8 cellular contexts compared by ENCODE assay signal in the genomic region with DNA sequence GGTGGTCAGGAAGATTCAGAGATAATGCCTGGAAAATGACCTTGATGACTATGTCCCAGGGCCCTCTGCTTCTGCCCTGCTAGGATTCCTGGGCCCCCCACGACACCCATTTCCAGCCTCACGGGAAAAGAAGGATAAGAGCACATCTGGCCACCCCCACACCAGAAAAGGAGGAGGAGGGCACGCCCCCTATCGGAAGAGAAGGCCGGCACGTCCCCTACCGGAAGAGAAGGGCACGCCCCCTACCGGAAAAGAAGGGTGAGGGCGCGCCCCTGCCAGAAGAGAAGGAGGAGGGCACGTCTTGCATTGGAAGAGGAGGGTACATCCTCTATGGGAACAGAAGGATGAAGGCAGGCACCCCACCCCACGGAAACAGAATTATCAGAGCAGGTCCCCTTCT.
DNase-seq lines count a peak whose midpoint lies in the region; ATAC-seq and TF ChIP-seq lines count a peak whose summit lies in the region.

No MANE protein-coding gene starts in this region.

- H3K27me3 ChIP-seq in ascending aorta: no peaks in the 10 kb centered on the region

- peak overlapping the region; percentile 35 for H3K27ac Mint-ChIP-seq in T-helper 17 cell
- no peak overlapping the region for H3K27ac Mint-ChIP-seq in memory B cell
- H3K27ac Mint-ChIP-seq in stimulated activated naive CD8-positive, alpha-beta T cell treated with anti-CD3 and anti-CD28 coated beads, Interleukin-15, amount 100 ng/mL, for 72 hours: peak overlapping the region; percentile 36 to 94

- H3K36me3 Mint-ChIP-seq in T-helper 17 cell (ENCODE audit: low read depth) (peaks cover 7% of the 10 kb centered on the region), memory B cell (peaks cover 8% of the 10 kb centered on the region)

- H3K4me3 ChIP-seq in ascending aorta: no peak overlapping the region

- H3K9me3 Mint-ChIP-seq in memory B cell: peaks cover 7% of the 10 kb centered on the region
- H3K9me3 Mint-ChIP-seq in stimulated activated naive CD8-positive, alpha-beta T cell treated with anti-CD3 and anti-CD28 coated beads, Interleukin-15, amount 100 ng/mL, for 72 hours: peaks cover 5 to 10% of the 10 kb centered on the region in 2 donors

- peaks cover 0 to 5% of the 10 kb centered on the region in 2 donors for H3K4me1 ChIP-seq in ascending aorta

- POLR2A ChIA-PET in HEK293T (lab: Yijun Ruan, JAX): no interaction called here

- H3K27ac ChIP-seq in ascending aorta: no peak overlapping the region

- peak; percentile 86 for ATAC-seq in T-helper 17 cell
- peak; percentile 65 for ATAC-seq in memory B cell (ENCODE audit: low read depth)
- ATAC-seq in stimulated activated naive CD8-positive, alpha-beta T cell treated with anti-CD3 and anti-CD28 coated beads, Interleukin-15, amount 100 ng/mL, for 72 hours: peak; percentile 87
- no peak for ATAC-seq in GM19328 (IDR thresholded peaks at IDR 0.05; ENCODE audit: unreplicated experiment)

- DNase-seq in AG08395 (ENCODE audit: low spot score) (peak; percentile 58), HEK293T (ENCODE audit: extremely low spot score) (peak; percentile 83), T-helper 17 cell (peak in 2 of 3 donors; percentile 32 to 52), ascending aorta (ENCODE audit: low spot score in 2 of 2) (peak in 1 of 2 donors; percentile 76), memory B cell (ENCODE audit: low spot score in 2 of 2) (peak; percentile 32 to 57), COR-L47 (lab: John Stamatoyannopoulos, UW) (no peak)
- DNase-seq in stimulated activated naive CD8-positive, alpha-beta T cell treated with anti-CD3 and anti-CD28 coated beads, Interleukin-15, amount 100 ng/mL, for 72 hours: peak; percentile 69 to 76

- intact Hi-C loops in ascending aorta (cut with DNase I): no loop called here

- H3K36me3 ChIP-seq in ascending aorta: no peaks in the 10 kb centered on the region

- H3K4me3 Mint-ChIP-seq in T-helper 17 cell: peak overlapping the region; percentile 57
- peak overlapping the region; percentile 43 for H3K4me3 Mint-ChIP-seq in memory B cell
- H3K4me3 Mint-ChIP-seq in stimulated activated naive CD8-positive, alpha-beta T cell treated with anti-CD3 and anti-CD28 coated beads, Interleukin-15, amount 100 ng/mL, for 72 hours: peak overlapping the region; percentile 51 to 79

- TF ChIP-seq CTCF in ascending aorta (IDR thresholded peaks at IDR 0.05): peak in 2 of 3 experiments; percentile 27 to 43

- H3K9me3 ChIP-seq in T-helper 17 cell (ENCODE audit: control insufficient read depth, low read length, poor library complexity, severe bottlenecking) (no peaks in the 10 kb centered on the region), ascending aorta (no peaks in the 10 kb centered on the region)

- H3K4me1 Mint-ChIP-seq in T-helper 17 cell (peaks cover 18% of the 10 kb centered on the region), memory B cell (peaks cover 15% of the 10 kb centered on the region)
- peaks cover 15% of the 10 kb centered on the region for H3K4me1 Mint-ChIP-seq in stimulated activated naive CD8-positive, alpha-beta T cell treated with anti-CD3 and anti-CD28 coated beads, Interleukin-15, amount 100 ng/mL, for 72 hours

- H3K27me3 Mint-ChIP-seq in T-helper 17 cell (peaks cover 6% of the 10 kb centered on the region), memory B cell (peaks cover 7% of the 10 kb centered on the region)
- no peaks in the 10 kb centered on the region for H3K27me3 Mint-ChIP-seq in stimulated activated naive CD8-positive, alpha-beta T cell treated with anti-CD3 and anti-CD28 coated beads, Interleukin-15, amount 100 ng/mL, for 72 hours

- CTCF ChIA-PET in HEK293T (lab: Yijun Ruan, JAX): no interaction called here

TF ChIP-seq in HEK293T, 16 proteins besides CTCF, POLR2A, EP300 and RAD21:
- no peak for TF ChIP-seq FOXM1 (IDR thresholded peaks at IDR 0.05; ENCODE audit: borderline replicate concordance)
- TF ChIP-seq TARDBP (IDR thresholded peaks at IDR 0.05): no peak
- TF ChIP-seq L3MBTL2 (conservative IDR thresholded peaks at IDR 0.05): no peak
- no peak for TF ChIP-seq CTBP1 (IDR thresholded peaks at IDR 0.05; ENCODE audit: borderline replicate concordance)
- TF ChIP-seq, protein P1, sequence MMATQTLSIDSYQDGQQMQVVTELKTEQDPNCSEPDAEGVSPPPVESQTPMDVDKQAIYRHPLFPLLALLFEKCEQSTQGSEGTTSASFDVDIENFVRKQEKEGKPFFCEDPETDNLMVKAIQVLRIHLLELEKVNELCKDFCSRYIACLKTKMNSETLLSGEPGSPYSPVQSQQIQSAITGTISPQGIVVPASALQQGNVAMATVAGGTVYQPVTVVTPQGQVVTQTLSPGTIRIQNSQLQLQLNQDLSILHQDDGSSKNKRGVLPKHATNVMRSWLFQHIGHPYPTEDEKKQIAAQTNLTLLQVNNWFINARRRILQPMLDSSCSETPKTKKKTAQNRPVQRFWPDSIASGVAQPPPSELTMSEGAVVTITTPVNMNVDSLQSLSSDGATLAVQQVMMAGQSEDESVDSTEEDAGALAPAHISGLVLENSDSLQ (IDR thresholded peaks at IDR 0.05): no peak
- no peak for TF ChIP-seq SP1 (IDR thresholded peaks at IDR 0.05)
- no peak for TF ChIP-seq ZNF384 (IDR thresholded peaks at IDR 0.05)
- no peak for TF ChIP-seq FOXA1 (IDR thresholded peaks at IDR 0.05)
- no peak for TF ChIP-seq FOXK2 (IDR thresholded peaks at IDR 0.05)
- TF ChIP-seq HDGF (IDR thresholded peaks at IDR 0.05; ENCODE audit: borderline replicate concordance): no peak
- TF ChIP-seq SUZ12 (IDR thresholded peaks at IDR 0.05): no peak
